1 cellular context compared by ENCODE assay signal in genomic region chr6:11043961-11044711, GRCh38.
TF ChIP-seq lines count a peak whose summit lies in the region.

Gene ELOVL2, minus strand, starts transcription at chr6:11044305. Its CDS starts 75 bp downstream, at chr6:11044230.

TF ChIP-seq in HepG2, 621 proteins besides CTCF, POLR2A, EP300 and RAD21 (continued from another document and continues in another):
- TF ChIP-seq TCF7 (IDR thresholded peaks at IDR 0.05; ENCODE audit: low read depth) (no peak; the same call in 1 of the 2 replicates), ZNF468 (CRISPR knock-in tag; IDR thresholded peaks at IDR 0.05) (no peak), MTF2 (CRISPR knock-in tag; IDR thresholded peaks at IDR 0.05; ENCODE audit: borderline replicate concordance) (no peak), KAT8 (CRISPR knock-in tag; IDR thresholded peaks at IDR 0.05) (no peak), SP2 (CRISPR knock-in tag; IDR thresholded peaks at IDR 0.05) (peak; percentile 30; the same call in 1 of the 2 replicates), ZNF670 (CRISPR knock-in tag; IDR thresholded peaks at IDR 0.05; ENCODE audit: borderline replicate concordance) (0 out of 2 replicates have a peak, but pooled peaks have one; percentile 16), SNAPC5 (CRISPR knock-in tag; IDR thresholded peaks at IDR 0.05; ENCODE audit: borderline replicate concordance) (no peak), YY1 (IDR thresholded peaks at IDR 0.05; ENCODE audit: insufficient read depth, insufficient replicate concordance, low read depth, low read length) (peak; percentile 88), ZNF816 (CRISPR knock-in tag; IDR thresholded peaks at IDR 0.05; ENCODE audit: borderline replicate concordance) (no peak), SRY (CRISPR knock-in tag; IDR thresholded peaks at IDR 0.05) (no peak; the same call in none of the 2 replicates), MYNN (CRISPR knock-in tag; IDR thresholded peaks at IDR 0.05; ENCODE audit: low read depth) (no peak), ZNF720 (CRISPR knock-in tag; IDR thresholded peaks at IDR 0.05) (no peak), RFX1 (IDR thresholded peaks at IDR 0.05) (no peak), SSRP1 (CRISPR knock-in tag; IDR thresholded peaks at IDR 0.05) (no peak), ZNF773 (CRISPR knock-in tag; IDR thresholded peaks at IDR 0.05; ENCODE audit: borderline replicate concordance) (peak; percentile 73; the same call in 1 of the 2 replicates), CERS6 (CRISPR knock-in tag; IDR thresholded peaks at IDR 0.05) (no peak), SRSF9 (IDR thresholded peaks at IDR 0.05; ENCODE audit: borderline replicate concordance, insufficient read depth, low read depth, low read length, poor library complexity, severe bottlenecking) (no peak), SMYD3 (CRISPR knock-in tag; IDR thresholded peaks at IDR 0.05) (no peak), GPBP1L1 (CRISPR knock-in tag; IDR thresholded peaks at IDR 0.05) (no peak), ZNF724P (CRISPR knock-in tag; IDR thresholded peaks at IDR 0.05; ENCODE audit: borderline replicate concordance) (0 out of 2 replicates have a peak, but pooled peaks have one; percentile 30), MLLT10 (CRISPR knock-in tag; IDR thresholded peaks at IDR 0.05) (no peak), ZNF367 (CRISPR knock-in tag; IDR thresholded peaks at IDR 0.05; ENCODE audit: borderline replicate concordance) (peak; percentile 85; the same call in 1 of the 2 replicates), ZNF24 (IDR thresholded peaks at IDR 0.05) (no peak), FOXC1 (CRISPR knock-in tag; IDR thresholded peaks at IDR 0.05; ENCODE audit: borderline replicate concordance) (peak; percentile 63; the same call in 1 of the 2 replicates), ZNF296 (CRISPR knock-in tag; conservative IDR thresholded peaks at IDR 0.05) (no peak), CHCHD3 (CRISPR knock-in tag; IDR thresholded peaks at IDR 0.05) (0 out of 2 replicates have a peak, but pooled peaks have one; percentile 27), CBX1 (IDR thresholded peaks at IDR 0.05; ENCODE audit: low read depth) (peak; percentile 57), ZNF234 (CRISPR knock-in tag; conservative IDR thresholded peaks at IDR 0.05) (peak; percentile 74; the same call in 1 of the 2 replicates), ADNP (CRISPR knock-in tag; IDR thresholded peaks at IDR 0.05) (peak; percentile 93), ZNF629 (CRISPR knock-in tag; conservative IDR thresholded peaks at IDR 0.05) (no peak), ZNF253 (CRISPR knock-in tag; IDR thresholded peaks at IDR 0.05; ENCODE audit: borderline replicate concordance) (no peak), TMF1 (CRISPR knock-in tag; IDR thresholded peaks at IDR 0.05; ENCODE audit: low read depth) (peak; percentile 75), PHB2 (IDR thresholded peaks at IDR 0.05; ENCODE audit: partially characterized antibody) (no peak), ZNF672 (CRISPR knock-in tag; IDR thresholded peaks at IDR 0.05) (no peak), IRF9 (CRISPR knock-in tag; IDR thresholded peaks at IDR 0.05; ENCODE audit: borderline replicate concordance) (peak; percentile 75; the same call in 1 of the 2 replicates), TCF7L2 (IDR thresholded peaks at IDR 0.05; ENCODE audit: low read depth, low read length) (no peak), SNRNP70 (IDR thresholded peaks at IDR 0.05; ENCODE audit: low read depth, low read length) (no peak), ARNT2 (CRISPR knock-in tag; IDR thresholded peaks at IDR 0.05; ENCODE audit: low read depth) (peak; percentile 91)
- TF ChIP-seq, protein P1, sequence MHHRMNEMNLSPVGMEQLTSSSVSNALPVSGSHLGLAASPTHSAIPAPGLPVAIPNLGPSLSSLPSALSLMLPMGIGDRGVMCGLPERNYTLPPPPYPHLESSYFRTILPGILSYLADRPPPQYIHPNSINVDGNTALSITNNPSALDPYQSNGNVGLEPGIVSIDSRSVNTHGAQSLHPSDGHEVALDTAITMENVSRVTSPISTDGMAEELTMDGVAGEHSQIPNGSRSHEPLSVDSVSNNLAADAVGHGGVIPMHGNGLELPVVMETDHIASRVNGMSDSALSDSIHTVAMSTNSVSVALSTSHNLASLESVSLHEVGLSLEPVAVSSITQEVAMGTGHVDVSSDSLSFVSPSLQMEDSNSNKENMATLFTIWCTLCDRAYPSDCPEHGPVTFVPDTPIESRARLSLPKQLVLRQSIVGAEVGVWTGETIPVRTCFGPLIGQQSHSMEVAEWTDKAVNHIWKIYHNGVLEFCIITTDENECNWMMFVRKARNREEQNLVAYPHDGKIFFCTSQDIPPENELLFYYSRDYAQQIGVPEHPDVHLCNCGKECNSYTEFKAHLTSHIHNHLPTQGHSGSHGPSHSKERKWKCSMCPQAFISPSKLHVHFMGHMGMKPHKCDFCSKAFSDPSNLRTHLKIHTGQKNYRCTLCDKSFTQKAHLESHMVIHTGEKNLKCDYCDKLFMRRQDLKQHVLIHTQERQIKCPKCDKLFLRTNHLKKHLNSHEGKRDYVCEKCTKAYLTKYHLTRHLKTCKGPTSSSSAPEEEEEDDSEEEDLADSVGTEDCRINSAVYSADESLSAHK (CRISPR knock-in tag; IDR thresholded peaks at IDR 0.05; ENCODE audit: borderline replicate concordance), result no peak
- TF ChIP-seq, protein P2, sequence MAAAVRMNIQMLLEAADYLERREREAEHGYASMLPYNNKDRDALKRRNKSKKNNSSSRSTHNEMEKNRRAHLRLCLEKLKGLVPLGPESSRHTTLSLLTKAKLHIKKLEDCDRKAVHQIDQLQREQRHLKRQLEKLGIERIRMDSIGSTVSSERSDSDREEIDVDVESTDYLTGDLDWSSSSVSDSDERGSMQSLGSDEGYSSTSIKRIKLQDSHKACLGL (CRISPR knock-in tag; IDR thresholded peaks at IDR 0.05), result no peak
- TF ChIP-seq, protein P3, sequence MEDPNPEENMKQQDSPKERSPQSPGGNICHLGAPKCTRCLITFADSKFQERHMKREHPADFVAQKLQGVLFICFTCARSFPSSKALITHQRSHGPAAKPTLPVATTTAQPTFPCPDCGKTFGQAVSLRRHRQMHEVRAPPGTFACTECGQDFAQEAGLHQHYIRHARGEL (CRISPR knock-in tag; IDR thresholded peaks at IDR 0.05), result no peak
- TF ChIP-seq, protein P4, sequence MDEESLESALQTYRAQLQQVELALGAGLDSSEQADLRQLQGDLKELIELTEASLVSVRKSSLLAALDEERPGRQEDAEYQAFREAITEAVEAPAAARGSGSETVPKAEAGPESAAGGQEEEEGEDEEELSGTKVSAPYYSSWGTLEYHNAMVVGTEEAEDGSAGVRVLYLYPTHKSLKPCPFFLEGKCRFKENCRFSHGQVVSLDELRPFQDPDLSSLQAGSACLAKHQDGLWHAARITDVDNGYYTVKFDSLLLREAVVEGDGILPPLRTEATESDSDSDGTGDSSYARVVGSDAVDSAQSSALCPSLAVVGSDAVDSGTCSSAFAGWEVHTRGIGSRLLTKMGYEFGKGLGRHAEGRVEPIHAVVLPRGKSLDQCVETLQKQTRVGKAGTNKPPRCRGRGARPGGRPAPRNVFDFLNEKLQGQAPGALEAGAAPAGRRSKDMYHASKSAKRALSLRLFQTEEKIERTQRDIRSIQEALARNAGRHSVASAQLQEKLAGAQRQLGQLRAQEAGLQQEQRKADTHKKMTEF (CRISPR knock-in tag; IDR thresholded peaks at IDR 0.05), result no peak; the same call in 1 of the 2 replicates
- TF ChIP-seq, protein P5, sequence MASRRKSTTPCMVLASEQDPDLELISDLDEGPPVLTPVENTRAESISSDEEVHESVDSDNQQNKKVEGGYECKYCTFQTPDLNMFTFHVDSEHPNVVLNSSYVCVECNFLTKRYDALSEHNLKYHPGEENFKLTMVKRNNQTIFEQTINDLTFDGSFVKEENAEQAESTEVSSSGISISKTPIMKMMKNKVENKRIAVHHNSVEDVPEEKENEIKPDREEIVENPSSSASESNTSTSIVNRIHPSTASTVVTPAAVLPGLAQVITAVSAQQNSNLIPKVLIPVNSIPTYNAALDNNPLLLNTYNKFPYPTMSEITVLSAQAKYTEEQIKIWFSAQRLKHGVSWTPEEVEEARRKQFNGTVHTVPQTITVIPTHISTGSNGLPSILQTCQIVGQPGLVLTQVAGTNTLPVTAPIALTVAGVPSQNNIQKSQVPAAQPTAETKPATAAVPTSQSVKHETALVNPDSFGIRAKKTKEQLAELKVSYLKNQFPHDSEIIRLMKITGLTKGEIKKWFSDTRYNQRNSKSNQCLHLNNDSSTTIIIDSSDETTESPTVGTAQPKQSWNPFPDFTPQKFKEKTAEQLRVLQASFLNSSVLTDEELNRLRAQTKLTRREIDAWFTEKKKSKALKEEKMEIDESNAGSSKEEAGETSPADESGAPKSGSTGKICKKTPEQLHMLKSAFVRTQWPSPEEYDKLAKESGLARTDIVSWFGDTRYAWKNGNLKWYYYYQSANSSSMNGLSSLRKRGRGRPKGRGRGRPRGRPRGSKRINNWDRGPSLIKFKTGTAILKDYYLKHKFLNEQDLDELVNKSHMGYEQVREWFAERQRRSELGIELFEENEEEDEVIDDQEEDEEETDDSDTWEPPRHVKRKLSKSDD (CRISPR knock-in tag; IDR thresholded peaks at IDR 0.05; ENCODE audit: low read depth), result peak; percentile 81
- TF ChIP-seq, protein P6, sequence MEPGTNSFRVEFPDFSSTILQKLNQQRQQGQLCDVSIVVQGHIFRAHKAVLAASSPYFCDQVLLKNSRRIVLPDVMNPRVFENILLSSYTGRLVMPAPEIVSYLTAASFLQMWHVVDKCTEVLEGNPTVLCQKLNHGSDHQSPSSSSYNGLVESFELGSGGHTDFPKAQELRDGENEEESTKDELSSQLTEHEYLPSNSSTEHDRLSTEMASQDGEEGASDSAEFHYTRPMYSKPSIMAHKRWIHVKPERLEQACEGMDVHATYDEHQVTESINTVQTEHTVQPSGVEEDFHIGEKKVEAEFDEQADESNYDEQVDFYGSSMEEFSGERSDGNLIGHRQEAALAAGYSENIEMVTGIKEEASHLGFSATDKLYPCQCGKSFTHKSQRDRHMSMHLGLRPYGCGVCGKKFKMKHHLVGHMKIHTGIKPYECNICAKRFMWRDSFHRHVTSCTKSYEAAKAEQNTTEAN (CRISPR knock-in tag; conservative IDR thresholded peaks at IDR 0.05), result peak; percentile 58
- TF ChIP-seq, protein P7, sequence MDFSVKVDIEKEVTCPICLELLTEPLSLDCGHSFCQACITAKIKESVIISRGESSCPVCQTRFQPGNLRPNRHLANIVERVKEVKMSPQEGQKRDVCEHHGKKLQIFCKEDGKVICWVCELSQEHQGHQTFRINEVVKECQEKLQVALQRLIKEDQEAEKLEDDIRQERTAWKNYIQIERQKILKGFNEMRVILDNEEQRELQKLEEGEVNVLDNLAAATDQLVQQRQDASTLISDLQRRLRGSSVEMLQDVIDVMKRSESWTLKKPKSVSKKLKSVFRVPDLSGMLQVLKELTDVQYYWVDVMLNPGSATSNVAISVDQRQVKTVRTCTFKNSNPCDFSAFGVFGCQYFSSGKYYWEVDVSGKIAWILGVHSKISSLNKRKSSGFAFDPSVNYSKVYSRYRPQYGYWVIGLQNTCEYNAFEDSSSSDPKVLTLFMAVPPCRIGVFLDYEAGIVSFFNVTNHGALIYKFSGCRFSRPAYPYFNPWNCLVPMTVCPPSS (IDR thresholded peaks at IDR 0.05), result no peak
- TF ChIP-seq, protein P8, sequence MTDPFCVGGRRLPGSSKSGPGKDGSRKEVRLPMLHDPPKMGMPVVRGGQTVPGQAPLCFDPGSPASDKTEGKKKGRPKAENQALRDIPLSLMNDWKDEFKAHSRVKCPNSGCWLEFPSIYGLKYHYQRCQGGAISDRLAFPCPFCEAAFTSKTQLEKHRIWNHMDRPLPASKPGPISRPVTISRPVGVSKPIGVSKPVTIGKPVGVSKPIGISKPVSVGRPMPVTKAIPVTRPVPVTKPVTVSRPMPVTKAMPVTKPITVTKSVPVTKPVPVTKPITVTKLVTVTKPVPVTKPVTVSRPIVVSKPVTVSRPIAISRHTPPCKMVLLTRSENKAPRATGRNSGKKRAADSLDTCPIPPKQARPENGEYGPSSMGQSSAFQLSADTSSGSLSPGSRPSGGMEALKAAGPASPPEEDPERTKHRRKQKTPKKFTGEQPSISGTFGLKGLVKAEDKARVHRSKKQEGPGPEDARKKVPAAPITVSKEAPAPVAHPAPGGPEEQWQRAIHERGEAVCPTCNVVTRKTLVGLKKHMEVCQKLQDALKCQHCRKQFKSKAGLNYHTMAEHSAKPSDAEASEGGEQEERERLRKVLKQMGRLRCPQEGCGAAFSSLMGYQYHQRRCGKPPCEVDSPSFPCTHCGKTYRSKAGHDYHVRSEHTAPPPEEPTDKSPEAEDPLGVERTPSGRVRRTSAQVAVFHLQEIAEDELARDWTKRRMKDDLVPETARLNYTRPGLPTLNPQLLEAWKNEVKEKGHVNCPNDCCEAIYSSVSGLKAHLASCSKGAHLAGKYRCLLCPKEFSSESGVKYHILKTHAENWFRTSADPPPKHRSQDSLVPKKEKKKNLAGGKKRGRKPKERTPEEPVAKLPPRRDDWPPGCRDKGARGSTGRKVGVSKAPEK (CRISPR knock-in tag; IDR thresholded peaks at IDR 0.05; ENCODE audit: borderline replicate concordance), result no peak
- TF ChIP-seq, protein P9, sequence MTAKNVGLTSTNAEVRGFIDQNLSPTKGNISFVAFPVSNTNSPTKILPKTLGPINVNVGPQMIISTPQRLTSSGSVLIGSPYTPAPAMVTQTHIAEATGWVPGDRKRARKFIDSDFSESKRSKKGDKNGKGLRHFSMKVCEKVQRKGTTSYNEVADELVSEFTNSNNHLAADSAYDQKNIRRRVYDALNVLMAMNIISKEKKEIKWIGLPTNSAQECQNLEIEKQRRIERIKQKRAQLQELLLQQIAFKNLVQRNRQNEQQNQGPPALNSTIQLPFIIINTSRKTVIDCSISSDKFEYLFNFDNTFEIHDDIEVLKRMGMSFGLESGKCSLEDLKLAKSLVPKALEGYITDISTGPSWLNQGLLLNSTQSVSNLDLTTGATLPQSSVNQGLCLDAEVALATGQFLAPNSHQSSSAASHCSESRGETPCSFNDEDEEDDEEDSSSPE (CRISPR knock-in tag; IDR thresholded peaks at IDR 0.05), result no peak; the same call in 1 of the 2 replicates
